1 cellular context compared by ENCODE assay signal in the genomic region with DNA sequence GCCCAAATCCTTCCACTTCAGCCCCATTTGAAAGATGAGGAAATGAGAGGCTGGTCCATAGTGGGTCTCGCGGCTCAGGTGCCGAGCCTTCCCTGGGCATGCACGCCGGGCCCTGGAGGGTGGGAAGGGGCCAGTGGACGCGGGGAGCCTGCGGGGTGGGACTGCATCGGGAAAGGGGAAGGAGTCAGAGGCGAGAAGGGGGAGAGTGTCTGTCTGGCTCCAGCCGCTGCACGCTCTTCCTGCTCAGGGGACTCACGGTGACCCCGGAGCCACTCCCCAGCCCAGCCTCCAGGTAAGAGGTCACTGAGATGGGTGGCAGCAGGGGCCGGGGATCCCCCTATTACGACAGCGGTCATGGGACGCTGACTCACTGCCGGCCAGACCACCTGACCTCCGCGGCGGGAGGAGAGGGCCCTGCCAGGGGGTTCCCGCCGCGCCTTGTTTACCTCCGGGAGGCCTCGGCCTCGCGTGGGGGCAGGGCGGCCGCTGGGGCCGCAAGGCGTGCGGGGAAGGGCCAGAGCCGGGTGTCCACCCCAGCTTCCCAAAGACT.
TF ChIP-seq lines count a peak whose summit lies in the region.

No MANE protein-coding gene starts in this region.

TF ChIP-seq in SK-N-SH, 30 proteins besides CTCF, POLR2A, EP300 and RAD21 (continued from another document):
- TF ChIP-seq, protein P1, sequence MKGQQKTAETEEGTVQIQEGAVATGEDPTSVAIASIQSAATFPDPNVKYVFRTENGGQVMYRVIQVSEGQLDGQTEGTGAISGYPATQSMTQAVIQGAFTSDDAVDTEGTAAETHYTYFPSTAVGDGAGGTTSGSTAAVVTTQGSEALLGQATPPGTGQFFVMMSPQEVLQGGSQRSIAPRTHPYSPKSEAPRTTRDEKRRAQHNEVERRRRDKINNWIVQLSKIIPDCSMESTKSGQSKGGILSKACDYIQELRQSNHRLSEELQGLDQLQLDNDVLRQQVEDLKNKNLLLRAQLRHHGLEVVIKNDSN (IDR thresholded peaks at IDR 0.05; ENCODE audit: borderline replicate concordance, low read depth) = peak; percentile 93
- TF ChIP-seq, protein P2, sequence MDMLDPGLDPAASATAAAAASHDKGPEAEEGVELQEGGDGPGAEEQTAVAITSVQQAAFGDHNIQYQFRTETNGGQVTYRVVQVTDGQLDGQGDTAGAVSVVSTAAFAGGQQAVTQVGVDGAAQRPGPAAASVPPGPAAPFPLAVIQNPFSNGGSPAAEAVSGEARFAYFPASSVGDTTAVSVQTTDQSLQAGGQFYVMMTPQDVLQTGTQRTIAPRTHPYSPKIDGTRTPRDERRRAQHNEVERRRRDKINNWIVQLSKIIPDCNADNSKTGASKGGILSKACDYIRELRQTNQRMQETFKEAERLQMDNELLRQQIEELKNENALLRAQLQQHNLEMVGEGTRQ (IDR thresholded peaks at IDR 0.05; ENCODE audit: borderline replicate concordance, low read depth, low read length) = peak; percentile 51; the same call in 1 of the 2 replicates
- TF ChIP-seq FOSL2 (IDR thresholded peaks at IDR 0.05; ENCODE audit: borderline replicate concordance, low read depth) (peak; percentile 84; the same call in 1 of the 2 replicates), EZH2phosphoT487 (IDR thresholded peaks at IDR 0.05; ENCODE audit: borderline replicate concordance, low read depth) (no peak), NFIC (IDR thresholded peaks at IDR 0.05; ENCODE audit: borderline replicate concordance) (peak; percentile 26; the same call in 1 of the 2 replicates), TAF1 (IDR thresholded peaks at IDR 0.05; ENCODE audit: borderline replicate concordance, low read depth, low read length) (peak; percentile 19; the same call in 1 of the 2 replicates), SIN3A (IDR thresholded peaks at IDR 0.05; ENCODE audit: borderline replicate concordance, low read depth, low read length) (peak; percentile 85; the same call in 1 of the 2 replicates)
